Comparison of ENCODE assay signal across 18 cellular contexts in genomic region chr4:65893311-65893710, GRCh38.
DNase-seq lines count a peak whose midpoint lies in the region; ATAC-seq and TF ChIP-seq lines count a peak whose summit lies in the region.
"Had no signal": no experiment of that assay in that cellular context is flagged by ENCODE, and none has a peak within 500 bp of the region (broad histone marks: within the 10 kb centered on the region; RNA-seq: fewer than 3 reads in every experiment).

No MANE protein-coding gene starts in this region.

- H3K36me3 ChIP-seq in ACC112 (ENCODE audit: insufficient read depth, low read length) (no peaks in the 10 kb centered on the region), endodermal cell (ENCODE audit: control insufficient read depth, insufficient read depth, low read length) (no peaks in the 10 kb centered on the region), neural progenitor cell (no peaks in the 10 kb centered on the region)

- H3K27ac Mint-ChIP-seq in endodermal cell, result peak overlapping the region; percentile 15
- H3K27ac Mint-ChIP-seq in neural progenitor cell, result no peak overlapping the region
- H3K27ac Mint-ChIP-seq in progenitor cell of endocrine pancreas, result no peak overlapping the region
- H3K27ac Mint-ChIP-seq in natural killer cell treated with Interleukin-12 subunit alpha and Interleukin-12 subunit beta and Interleukin-15 and Interleukin-18, amount 100 ng/mL, for 72 hours, result no peak overlapping the region

- H3K79me2 ChIP-seq in ACC112 (ENCODE audit: control insufficient read depth, insufficient read depth, low read length, unreplicated experiment) (no peaks in the 10 kb centered on the region), neural progenitor cell (ENCODE audit: low read depth) (no peaks in the 10 kb centered on the region)

- H2AFZ ChIP-seq in ACC112 (ENCODE audit: low read length, unreplicated experiment) (peak overlapping the region; percentile 4), neural progenitor cell (replicated peaks) (peak overlapping the region; percentile 61)

- 44 to 78% methylated on average over 1 of the region's 1 CpG for WGBS in endodermal cell (ENCODE audit: insufficient coverage in 1 of 2, insufficient read length in 1 of 2), 2 experiments

- H3F3A ChIP-seq in neural progenitor cell (ENCODE audit: low read depth), result no peaks in the 10 kb centered on the region

- H3K36me3 Mint-ChIP-seq in endodermal cell (ENCODE audit: low read depth) (no peaks in the 10 kb centered on the region), neural progenitor cell (no peaks in the 10 kb centered on the region), progenitor cell of endocrine pancreas (ENCODE audit: insufficient read depth) (no peaks in the 10 kb centered on the region)
- peaks cover 5% of the 10 kb centered on the region for H3K36me3 Mint-ChIP-seq in natural killer cell treated with Interleukin-12 subunit alpha and Interleukin-12 subunit beta and Interleukin-15 and Interleukin-18, amount 100 ng/mL, for 72 hours

- no peak overlapping the region for H3K9ac ChIP-seq in endodermal cell (ENCODE audit: extremely low read depth, low read length, poor library complexity, severe bottlenecking)
- H3K9ac ChIP-seq in neural progenitor cell, result no peak overlapping the region

- H3K4me1 Mint-ChIP-seq in endodermal cell (peaks cover 8% of the 10 kb centered on the region), neural progenitor cell (peaks cover 3% of the 10 kb centered on the region), progenitor cell of endocrine pancreas (ENCODE audit: low read depth) (no peaks in the 10 kb centered on the region)
- no peaks in the 10 kb centered on the region for H3K4me1 Mint-ChIP-seq in natural killer cell treated with Interleukin-12 subunit alpha and Interleukin-12 subunit beta and Interleukin-15 and Interleukin-18, amount 100 ng/mL, for 72 hours (ENCODE audit: low read depth in 2 of 2)

- TF ChIP-seq CTCF in endodermal cell (conservative IDR thresholded peaks at IDR 0.05) (no peak), neural progenitor cell (IDR thresholded peaks at IDR 0.05) (no peak), progenitor cell of endocrine pancreas (IDR thresholded peaks at IDR 0.05; ENCODE audit: unreplicated experiment) (no peak)

- DNase-seq in NCI-H446 treated with DMSO at 0.1 percent for 48 hours (lab: John Stamatoyannopoulos, UW) (peak; percentile 93), endodermal cell (no peak), neural progenitor cell (ENCODE audit: low spot score) (no peak), progenitor cell of endocrine pancreas (ENCODE audit: low spot score, unreplicated experiment) (no peak)
- no peak for DNase-seq in natural killer cell treated with Interleukin-12 subunit alpha and Interleukin-12 subunit beta and Interleukin-15 and Interleukin-18, amount 100 ng/mL, for 72 hours (ENCODE audit: low spot score)
- DNase-seq: DMS 273 treated with DMSO at 0.1 percent for 48 hours, EL, H7, MV-4-11, NCI-H1417, NCI-H1930, NCI-H510A treated with DMSO at 0.1 percent for 48 hours, SHP77 had no signal

- H3K27me3 Mint-ChIP-seq in endodermal cell (ENCODE audit: insufficient read depth) (no peaks in the 10 kb centered on the region), neural progenitor cell (ENCODE audit: insufficient read depth, low read depth) (no peaks in the 10 kb centered on the region), progenitor cell of endocrine pancreas (no peaks in the 10 kb centered on the region)
- no peaks in the 10 kb centered on the region for H3K27me3 Mint-ChIP-seq in natural killer cell treated with Interleukin-12 subunit alpha and Interleukin-12 subunit beta and Interleukin-15 and Interleukin-18, amount 100 ng/mL, for 72 hours

- no peak overlapping the region for H3K27ac ChIP-seq in ACC112 (ENCODE audit: low read depth, low read length)
- H3K27ac ChIP-seq in endodermal cell (ENCODE audit: low read depth, low read length), result no peak overlapping the region
- H3K27ac ChIP-seq in neural progenitor cell, result no peak overlapping the region
- H3K27ac ChIP-seq: C4-2B, HL-60 had no signal

- ATAC-seq in HG02759 (IDR thresholded peaks at IDR 0.05; ENCODE audit: unreplicated experiment) (no peak), HG03159 (IDR thresholded peaks at IDR 0.05; ENCODE audit: unreplicated experiment) (no peak)
- ATAC-seq in natural killer cell treated with Interleukin-12 subunit alpha and Interleukin-12 subunit beta and Interleukin-15 and Interleukin-18, amount 100 ng/mL, for 72 hours, result no peak

- H3K9me3 Mint-ChIP-seq in endodermal cell, result no peaks in the 10 kb centered on the region
- H3K9me3 Mint-ChIP-seq in neural progenitor cell, result peaks cover 2% of the 10 kb centered on the region
- H3K9me3 Mint-ChIP-seq in progenitor cell of endocrine pancreas (ENCODE audit: low read depth), result no peaks in the 10 kb centered on the region
- peaks cover 20% of the 10 kb centered on the region for H3K9me3 Mint-ChIP-seq in natural killer cell treated with Interleukin-12 subunit alpha and Interleukin-12 subunit beta and Interleukin-15 and Interleukin-18, amount 100 ng/mL, for 72 hours

- H3K27me3 ChIP-seq in ACC112 (ENCODE audit: insufficient read depth, low read length) (no peaks in the 10 kb centered on the region), endodermal cell (ENCODE audit: control insufficient read depth, insufficient read depth, low read length, poor library complexity, severe bottlenecking) (no peaks in the 10 kb centered on the region), neural progenitor cell (no peaks in the 10 kb centered on the region)

- no peaks in the 10 kb centered on the region for H4K20me1 ChIP-seq in neural progenitor cell (ENCODE audit: low read depth)

- H3K4me3 ChIP-seq in ACC112 (ENCODE audit: low read depth, low read length) (no peak overlapping the region), endodermal cell (ENCODE audit: low read length) (no peak overlapping the region), neural progenitor cell (no peak overlapping the region)

- H3K4me2 ChIP-seq in neural progenitor cell, result no peak overlapping the region

- H3K4me1 ChIP-seq in ACC112 (ENCODE audit: control insufficient read depth, insufficient read depth, low read length, unreplicated experiment) (peaks cover 8% of the 10 kb centered on the region), endodermal cell (ENCODE audit: control insufficient read depth, insufficient read depth, low read length) (no peaks in the 10 kb centered on the region), neural progenitor cell (no peaks in the 10 kb centered on the region)

- H3K4me3 Mint-ChIP-seq in endodermal cell (no peak overlapping the region), neural progenitor cell (no peak overlapping the region), progenitor cell of endocrine pancreas (ENCODE audit: low read depth) (no peak overlapping the region)
- no peak overlapping the region for H3K4me3 Mint-ChIP-seq in natural killer cell treated with Interleukin-12 subunit alpha and Interleukin-12 subunit beta and Interleukin-15 and Interleukin-18, amount 100 ng/mL, for 72 hours

- H3K9me3 ChIP-seq in endodermal cell (ENCODE audit: control insufficient read depth, low read length), result no peaks in the 10 kb centered on the region
- no peaks in the 10 kb centered on the region for H3K9me3 ChIP-seq in neural progenitor cell (ENCODE audit: low read depth)
